ENCODE assay signal across 9 cellular contexts in genomic region chr13:29923554-29924481, GRCh38.
DNase-seq lines count a peak whose midpoint lies in the region; ATAC-seq and TF ChIP-seq lines count a peak whose summit lies in the region.
"Had no signal": no experiment of that assay in that cellular context is flagged by ENCODE, and none has a peak within 500 bp of the region (broad histone marks: within the 10 kb centered on the region; RNA-seq: fewer than 3 reads in every experiment).

No MANE protein-coding gene starts in this region.

- no peaks in the 10 kb centered on the region for H3K79me2 ChIP-seq in SK-N-SH (ENCODE audit: insufficient read depth)
- H3K79me2 ChIP-seq in hepatocyte, result no peaks in the 10 kb centered on the region

- peaks cover 31% of the 10 kb centered on the region for H3F3A ChIP-seq in SK-N-SH (replicated peaks; ENCODE audit: insufficient read depth)

- POLR2A ChIA-PET in SK-N-SH (lab: Yijun Ruan, JAX), result no interaction called here

- peak; percentile 25 for TF ChIP-seq RAD21 in SK-N-SH (IDR thresholded peaks at IDR 0.05; ENCODE audit: low read length)

- H3K27ac ChIP-seq in SK-N-SH (ENCODE audit: low read depth in 2 of 2, low read length in 1 of 2) (peak overlapping the region; percentile 62 to 84), hepatocyte (peak overlapping the region; percentile 97)
- H3K27ac ChIP-seq: SK-N-MC had no signal

- no peak for ATAC-seq in HG03354 (IDR thresholded peaks at IDR 0.05; ENCODE audit: poor library complexity, severe bottlenecking, unreplicated experiment)

- H3K27me3 ChIP-seq in SK-N-SH (ENCODE audit: insufficient read depth) (no peaks in the 10 kb centered on the region), hepatocyte (no peaks in the 10 kb centered on the region)

- H3K9me2 ChIP-seq in SK-N-SH (no peaks in the 10 kb centered on the region), hepatocyte (replicated peaks; ENCODE audit: insufficient read depth) (no peaks in the 10 kb centered on the region)

- DNase-seq in COLO829 (ENCODE audit: low spot score) (peak; percentile 75), HT-29 (ENCODE audit: low spot score) (peak; percentile 99), SK-N-SH (peak; percentile 38), amniotic epithelial cell (ENCODE audit: low read depth) (peak; percentile 97), hepatocyte (ENCODE audit: low spot score) (peak; percentile 95), skeletal muscle cell (ENCODE audit: low read depth) (peak; percentile 95), superior temporal gyrus (ENCODE audit: extremely low spot score) (no peak)

- WGBS in SK-N-SH (ENCODE audit: low lambda C conversion rate), result 43% methylated on average over 12 of the region's 12 CpGs
- WGBS in hepatocyte (ENCODE audit: low lambda C conversion rate, missing lambda C conversion rate), result 35% methylated on average over 12 of the region's 12 CpGs

- TF ChIP-seq CTCF in SK-N-SH (IDR thresholded peaks at IDR 0.05), result peak; percentile 99
- peak; percentile 92 for TF ChIP-seq CTCF in hepatocyte (IDR thresholded peaks at IDR 0.05; ENCODE audit: poor library complexity)

- no peaks in the 10 kb centered on the region for H4K20me1 ChIP-seq in SK-N-SH (ENCODE audit: insufficient read depth)
- H4K20me1 ChIP-seq in hepatocyte (ENCODE audit: insufficient read depth, poor library complexity, severe bottlenecking), result no peaks in the 10 kb centered on the region

- no peaks in the 10 kb centered on the region for H3K36me3 ChIP-seq in SK-N-SH (replicated peaks in 1 of 2; ENCODE audit: control insufficient read depth in 1 of 2, insufficient read depth in 2 of 2, low read length in 1 of 2)
- H3K36me3 ChIP-seq in hepatocyte (replicated peaks; ENCODE audit: insufficient read depth, low read depth), result no peaks in the 10 kb centered on the region

- H3K9ac ChIP-seq in SK-N-SH, result peak overlapping the region; percentile 49

- H3K9me3 ChIP-seq in SK-N-SH, result no peaks in the 10 kb centered on the region
- H3K9me3 ChIP-seq in hepatocyte (ENCODE audit: low read depth), result no peaks in the 10 kb centered on the region

- TF ChIP-seq EP300 in SK-N-SH (IDR thresholded peaks at IDR 0.05; ENCODE audit: borderline replicate concordance in 1 of 2, low read depth in 1 of 2, low read length in 1 of 2), result peak in 1 of 2 experiments; percentile 28; a peak in 2 of 4 replicates

- H2AFZ ChIP-seq in SK-N-SH (ENCODE audit: low read depth) (peak overlapping the region; percentile 38; the same call in 1 of the 2 replicates), hepatocyte (peak overlapping the region; percentile 2)

- peak overlapping the region in 1 of 2 experiments; percentile 35; a peak in 2 of 4 replicates for H3K4me3 ChIP-seq in SK-N-SH (ENCODE audit: low read depth in 2 of 2, low read length in 1 of 2)
- no peak overlapping the region for H3K4me3 ChIP-seq in hepatocyte
- no peak overlapping the region for H3K4me3 ChIP-seq in skeletal muscle cell (ENCODE audit: low read depth, low read length)
- H3K4me3 ChIP-seq: SK-N-MC had no signal

- H3K4me1 ChIP-seq in SK-N-SH (ENCODE audit: control insufficient read depth in 1 of 2, insufficient read depth in 2 of 2, low read depth in 1 of 2, low read length in 1 of 2) (peaks cover 14 to 45% of the 10 kb centered on the region in 2 experiments; a peak in 3 of 4 replicates), hepatocyte (ENCODE audit: insufficient read depth) (peaks cover 41% of the 10 kb centered on the region)

- H3K4me2 ChIP-seq in SK-N-SH (peak overlapping the region; percentile 61), hepatocyte (peak overlapping the region; percentile 45)

- CTCF ChIA-PET in SK-N-SH (lab: Yijun Ruan, JAX), result interaction anchor here (0.7 to 3.3 kb wide), 12 partner anchors 11 to 190 kb away, joined by 3 to 11 read pairs (median 4); no protein-coding TSS in a partner anchor

TF ChIP-seq in SK-N-SH, 30 proteins besides CTCF, POLR2A, EP300 and RAD21 (continues in another document):
- peak; percentile 47 for TF ChIP-seq NFIC (IDR thresholded peaks at IDR 0.05; ENCODE audit: borderline replicate concordance)
- TF ChIP-seq GABPA (IDR thresholded peaks at IDR 0.05; ENCODE audit: low read depth), result no peak
- no peak for TF ChIP-seq TAF1 (IDR thresholded peaks at IDR 0.05; ENCODE audit: borderline replicate concordance, low read depth, low read length)
- peak; percentile 35 for TF ChIP-seq SMC3 (IDR thresholded peaks at IDR 0.05; ENCODE audit: low read depth, low read length)
- no peak for TF ChIP-seq CHD2 (IDR thresholded peaks at IDR 0.05; ENCODE audit: low read length, partially characterized antibody)
- TF ChIP-seq FOXM1 (IDR thresholded peaks at IDR 0.05; ENCODE audit: low read depth), result no peak
- no peak for TF ChIP-seq FOXJ3 (CRISPR knock-in tag; IDR thresholded peaks at IDR 0.05)
- peak; percentile 36 for TF ChIP-seq PBX3 (IDR thresholded peaks at IDR 0.05)
- no peak for TF ChIP-seq RFX5 (IDR thresholded peaks at IDR 0.05; ENCODE audit: low read length)
- TF ChIP-seq SIN3A (IDR thresholded peaks at IDR 0.05; ENCODE audit: borderline replicate concordance, low read depth, low read length), result no peak
- no peak for TF ChIP-seq NRF1 (IDR thresholded peaks at IDR 0.05; ENCODE audit: low read depth, low read length)
- no peak for TF ChIP-seq POLR2AphosphoS5 (IDR thresholded peaks at IDR 0.05; ENCODE audit: low read depth, low read length)
- no peak for TF ChIP-seq ELF1 (IDR thresholded peaks at IDR 0.05)
- TF ChIP-seq, protein P1, sequence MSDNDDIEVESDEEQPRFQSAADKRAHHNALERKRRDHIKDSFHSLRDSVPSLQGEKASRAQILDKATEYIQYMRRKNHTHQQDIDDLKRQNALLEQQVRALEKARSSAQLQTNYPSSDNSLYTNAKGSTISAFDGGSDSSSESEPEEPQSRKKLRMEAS (IDR thresholded peaks at IDR 0.05; ENCODE audit: low read depth), result peak; percentile 99
- TF ChIP-seq EZH2phosphoT487 (IDR thresholded peaks at IDR 0.05; ENCODE audit: borderline replicate concordance, low read depth), result no peak
- no peak for TF ChIP-seq GATA2 (CRISPR knock-in tag; IDR thresholded peaks at IDR 0.05)
- peak; percentile 13; the same call in 1 of the 2 replicates for TF ChIP-seq FOSL2 (IDR thresholded peaks at IDR 0.05; ENCODE audit: borderline replicate concordance, low read depth)
- 0 out of 2 replicates have a peak, but pooled peaks have one; percentile 6 for TF ChIP-seq REST (IDR thresholded peaks at IDR 0.05; ENCODE audit: low read depth, low read length)
- TF ChIP-seq YY1 (IDR thresholded peaks at IDR 0.05; ENCODE audit: low read depth), result no peak
- peak; percentile 51 for TF ChIP-seq TCF12 (IDR thresholded peaks at IDR 0.05)
- TF ChIP-seq USF2 (IDR thresholded peaks at IDR 0.05; ENCODE audit: borderline replicate concordance, low read depth, low read length), result no peak; the same call in 1 of the 2 replicates
- TF ChIP-seq RXRA (IDR thresholded peaks at IDR 0.05; ENCODE audit: borderline replicate concordance, low read depth), result no peak
- no peak for TF ChIP-seq MEF2A (IDR thresholded peaks at IDR 0.05; ENCODE audit: borderline replicate concordance, low read depth)
- TF ChIP-seq RCOR1 (IDR thresholded peaks at IDR 0.05; ENCODE audit: low read length), result no peak
